In genomic region chr17:38879878-38880727, GRCh38 we compare ENCODE assay signal across 8 cellular contexts. TPM values are rescaled to one million over a fixed set of nuclear protein-coding genes. Genes with fewer than 3 reads are reported as not detected.
DNase-seq lines count a peak whose midpoint lies in the region; ATAC-seq and TF ChIP-seq lines count a peak whose summit lies in the region.

No MANE protein-coding gene starts in this region.

- intact Hi-C loops in mammary epithelial cell (cut with micrococcal nuclease) (loop anchor here (1.0 to 2.0 kb wide), 2 partner anchors 10 to 21 kb away; partner anchors contain the start of gene LASP1), thyroid gland (cut with DNase I) (no loop called here), colonic mucosa (cut with DNase I) (loop anchor here (10.0 kb wide), 2 partner anchors 95 to 275 kb away; partner anchors contain the start of gene PLXDC1)

- BruUV-seq in mammary epithelial cell (replicated peaks; lab: Mats Ljungman, UMichigan) = no TSS peak

- H2AFZ ChIP-seq in mammary epithelial cell (ENCODE audit: low read depth, low read length) = no peak overlapping the region

- H3K4me1 ChIP-seq in mammary epithelial cell (ENCODE audit: insufficient read depth, low read length) (peaks cover 76% of the 10 kb centered on the region), thyroid gland (peaks cover 56 to 79% of the 10 kb centered on the region in 2 donors), colonic mucosa (peaks cover 42% of the 10 kb centered on the region)

- in situ Hi-C loops in mammary epithelial cell (cut with MboI; ENCODE audit: low sequenced_read_pairs in 2 of 2) = no loop called here

- ATAC-seq in GM21390 (IDR thresholded peaks at IDR 0.05; ENCODE audit: unreplicated experiment) = no peak

- WGBS in mammary epithelial cell (ENCODE audit: low coverage, missing lambda C conversion rate) = 7% methylated on average over 6 of the region's 8 CpGs
- WGBS in thyroid gland, 2 donors = 1 to 20% methylated on average over 7 to 8 of the region's 8 CpGs

- DNase-seq in COLO829 (ENCODE audit: low spot score) (peak; percentile 48), MG63 (peak; percentile 93), mammary epithelial cell (peak; percentile 77), thyroid gland (peak; percentile 68 to 73), colonic mucosa (no peak), NCI-H146 treated with DMSO at 0.1 percent for 48 hours (lab: John Stamatoyannopoulos, UW; ENCODE audit: unreplicated experiment) (no peak)

- peaks cover 81% of the 10 kb centered on the region for H3K79me2 ChIP-seq in mammary epithelial cell (ENCODE audit: insufficient read depth, low read length)

- H4K20me1 ChIP-seq in mammary epithelial cell (ENCODE audit: insufficient read depth, low read length) = no peaks in the 10 kb centered on the region

- peak overlapping the region; percentile 25 for H3K27ac ChIP-seq in mammary epithelial cell (ENCODE audit: insufficient read depth, low read depth, low read length)
- peak overlapping the region; percentile 52 for H3K27ac ChIP-seq in layer of hippocampus (ENCODE audit: low read depth, low read length)
- H3K27ac ChIP-seq in thyroid gland = peak overlapping the region; percentile 70 to 79 (median 78)
- no peak overlapping the region for H3K27ac ChIP-seq in colonic mucosa

- dilution Hi-C loops in mammary epithelial cell (cut with HindIII; ENCODE audit: low sequenced_read_pairs) = no loop called here

- no peaks in the 10 kb centered on the region for H3K27me3 ChIP-seq in MG63
- H3K27me3 ChIP-seq in mammary epithelial cell (ENCODE audit: insufficient read depth, low read length) = no peaks in the 10 kb centered on the region
- H3K27me3 ChIP-seq in layer of hippocampus (ENCODE audit: control insufficient read depth, insufficient read depth, low read length) = no peaks in the 10 kb centered on the region
- H3K27me3 ChIP-seq in thyroid gland = no peaks in the 10 kb centered on the region
- H3K27me3 ChIP-seq in colonic mucosa = no peaks in the 10 kb centered on the region

- H3K4me3 ChIP-seq in MG63 (peak overlapping the region; percentile 7), mammary epithelial cell (replicated peaks in 1 of 3; ENCODE audit: insufficient read depth in 1 of 3, low read depth in 2 of 3, low read length in 3 of 3) (peak overlapping the region in 1 of 3 experiments; percentile 13), thyroid gland (replicated peaks in 1 of 3) (no peak overlapping the region), colonic mucosa (no peak overlapping the region)

- H3K4me2 ChIP-seq in mammary epithelial cell (ENCODE audit: insufficient read depth, low read depth, low read length) = peak overlapping the region; percentile 29

- H3K9ac ChIP-seq in mammary epithelial cell (ENCODE audit: insufficient read depth, low read length) (no peak overlapping the region), colonic mucosa (ENCODE audit: low read depth in 2 of 2, low read length in 2 of 2) (peak overlapping the region in 1 of 2 donors; percentile 53)

- no peaks in the 10 kb centered on the region for H3K9me3 ChIP-seq in MG63
- no peaks in the 10 kb centered on the region for H3K9me3 ChIP-seq in mammary epithelial cell (replicated peaks; ENCODE audit: insufficient read depth, low read length)
- H3K9me3 ChIP-seq in thyroid gland = no peaks in the 10 kb centered on the region
- H3K9me3 ChIP-seq in colonic mucosa = no peaks in the 10 kb centered on the region

- TF ChIP-seq POLR2A in thyroid gland (IDR thresholded peaks at IDR 0.05) = peak in 1 of 2 donors; percentile 18

- CTCF ChIA-PET in mammary epithelial cell (lab: Charles Lee; ENCODE audit: low non-redundant PET) = no interaction called here

- H3K36me3 ChIP-seq in MG63 = peaks cover 88% of the 10 kb centered on the region
- peaks cover 13% of the 10 kb centered on the region for H3K36me3 ChIP-seq in mammary epithelial cell (ENCODE audit: insufficient read depth, low read length)
- H3K36me3 ChIP-seq in thyroid gland = no peaks in the 10 kb centered on the region
- H3K36me3 ChIP-seq in colonic mucosa = peaks cover 4% of the 10 kb centered on the region

- TF ChIP-seq CTCF in mammary epithelial cell (conservative IDR thresholded peaks at IDR 0.05 in 1 of 2, IDR thresholded peaks at IDR 0.05 in 1 of 2; ENCODE audit: extremely low read depth in 1 of 2, insufficient read depth in 1 of 2, low read depth in 1 of 2, low read length in 2 of 2) (no peak), thyroid gland (IDR thresholded peaks at IDR 0.05) (no peak), colonic mucosa (IDR thresholded peaks at IDR 0.05) (no peak)

RNA-seq across cellular contexts. Expression of gene LASP1, which starts 10.2 kb away (rescaled TPM):
- total RNA-seq in MG63 (2014; rRNA removed; shearing (Covaris generic); ENCODE audit: low replicate concordance) = 228 and 323 TPM in 2 replicates
- total RNA-seq in mammary epithelial cell = 100 to 1,000 TPM; 111 to 154 TPM
- 92.4 TPM for polyA plus RNA-seq in mammary epithelial cell
- polyA minus RNA-seq in mammary epithelial cell = 211 TPM
- total RNA-seq in thyroid gland = 10 to 100 TPM; 69.3 to 77.5 (median 71.1) TPM
- 100 to 1,000 TPM; 297 to 330 TPM for total RNA-seq in colonic mucosa

RNA-seq across cellular contexts. Expression of gene RPL23, which starts 26.6 kb away (rescaled TPM):
- 2,314 and 3,514 TPM in 2 replicates for total RNA-seq in MG63 (2014; rRNA removed; shearing (Covaris generic); ENCODE audit: low replicate concordance)
- total RNA-seq in mammary epithelial cell = 1,000 to 10,000 TPM in 1 of 2 donors, 100 to 1,000 TPM in 1; 693 to 1,265 TPM
- polyA plus RNA-seq in mammary epithelial cell = 2,470 TPM
- 585 TPM for polyA minus RNA-seq in mammary epithelial cell
- 1,000 to 10,000 TPM; 1,055 to 2,735 (median 1,279) TPM for total RNA-seq in thyroid gland
- total RNA-seq in colonic mucosa = 100 to 1,000 TPM; 845 to 956 TPM

RNA-seq across cellular contexts. Expression of gene CWC25, which starts 55.0 kb away (rescaled TPM):
- 19.2 and 21.3 TPM in 2 replicates for total RNA-seq in MG63 (2014; rRNA removed; shearing (Covaris generic); ENCODE audit: low replicate concordance)
- total RNA-seq in mammary epithelial cell (10 to 100 TPM in 1 of 2 donors, 1 to 10 TPM in 1; 9.2 to 18.0 TPM), thyroid gland (10 to 100 TPM; 19.0 to 26.8 (median 22.1) TPM), colonic mucosa (10 to 100 TPM; 18.7 TPM)
- 11.8 TPM for polyA plus RNA-seq in mammary epithelial cell
- polyA minus RNA-seq in mammary epithelial cell = 9.4 TPM

Comparison
In these comparisons a context has a peak if more than half of its experiments do, and no peak if none do; other contexts are left out.
1. DNase-seq: peak in COLO829 (single experiment), MG63 (single experiment), mammary epithelial cell (single experiment) and thyroid gland (2 of 2); none in colonic mucosa (single experiment) and NCI-H146 treated with DMSO at 0.1 percent for 48 hours (single experiment).